8 cellular contexts compared by ENCODE assay signal in genomic region chr9:91758491-91758981, GRCh38.
DNase-seq lines count a peak whose midpoint lies in the region; ATAC-seq, FAIRE-seq and TF ChIP-seq lines count a peak whose summit lies in the region.

No MANE protein-coding gene starts in this region.

- DNase-seq in BJ (ENCODE audit: low read depth) (no peak), GM18507 (ENCODE audit: extremely low spot score, insufficient read length, low read depth) (no peak), RPMI8226 (peak; percentile 55), ecto neural progenitor cell (ENCODE audit: low spot score) (peak; percentile 80), NCI-H2196 (lab: John Stamatoyannopoulos, UW; ENCODE audit: unreplicated experiment) (no peak), NCI-H2107 (lab: John Stamatoyannopoulos, UW) (no peak)

- no peaks in the 10 kb centered on the region for H3K4me1 ChIP-seq in parathyroid adenoma

- H3K4me2 ChIP-seq in parathyroid adenoma (ENCODE audit: low read length), result no peak overlapping the region

- no peak overlapping the region for H3K27ac ChIP-seq in parathyroid adenoma

- H3K9me3 ChIP-seq in parathyroid adenoma (ENCODE audit: control insufficient read depth, low read length), result no peaks in the 10 kb centered on the region

- no peak overlapping the region for H3K9ac ChIP-seq in parathyroid adenoma

- no peaks in the 10 kb centered on the region for H3K79me2 ChIP-seq in parathyroid adenoma

- H3K4me3 ChIP-seq in BJ (ENCODE audit: low read depth, low read length), result no peak overlapping the region
- H3K4me3 ChIP-seq in parathyroid adenoma (ENCODE audit: low read depth, low read length), result no peak overlapping the region

- H3K27me3 ChIP-seq in BJ (ENCODE audit: control insufficient read depth, insufficient read depth, low read length) (no peaks in the 10 kb centered on the region; the same call in 1 of the 2 replicates), parathyroid adenoma (ENCODE audit: control insufficient read depth, insufficient read depth, low read length) (no peaks in the 10 kb centered on the region)

- POLR2A ChIA-PET in BJ (lab: Charles Lee), result no interaction called here

- CTCF ChIA-PET in BJ (lab: Yijun Ruan, JAX), result interaction anchor here (0.6 to 6.1 kb wide), 29 partner anchors 8 to 845 kb away, joined by 3 to 77 read pairs (median 4); partner anchors contain the start of gene ROR2

- no peaks in the 10 kb centered on the region for H3K36me3 ChIP-seq in BJ (ENCODE audit: control insufficient read depth, insufficient read depth, low read length)
- no peaks in the 10 kb centered on the region for H3K36me3 ChIP-seq in parathyroid adenoma (ENCODE audit: control insufficient read depth, insufficient read depth, low read length)

- H2AFZ ChIP-seq in parathyroid adenoma, result no peak overlapping the region

- FAIRE-seq in GM18507 (lab: Jason Lieb, UNC), result peak; percentile 94

- peak; percentile 86 for TF ChIP-seq CTCF in BJ (IDR thresholded peaks at IDR 0.05; ENCODE audit: insufficient read depth, low read depth, low read length)
- TF ChIP-seq CTCF in parathyroid adenoma (IDR thresholded peaks at IDR 0.05), result peak; percentile 13

- peak; percentile 63 for ATAC-seq in HG03066 (IDR thresholded peaks at IDR 0.05; ENCODE audit: low read depth, unreplicated experiment)

Comparison
In these comparisons a context has a peak if more than half of its experiments do, and no peak if none do; other contexts are left out.
1. DNase-seq: peak in RPMI8226 (single experiment) and ecto neural progenitor cell (single experiment); none in BJ (single experiment), GM18507 (single experiment), NCI-H2196 (single experiment) and NCI-H2107 (single experiment).